8 cellular contexts compared by ENCODE assay signal in genomic region chr7:1569833-1570632, GRCh38. TPM values are rescaled to one million over a fixed set of nuclear protein-coding genes. Genes with fewer than 3 reads are reported as not detected.
DNase-seq lines count a peak whose midpoint lies in the region; ATAC-seq and TF ChIP-seq lines count a peak whose summit lies in the region.

Gene PSMG3, minus strand, starts transcription at chr7:1570032. Its CDS starts 693 bp downstream, at chr7:1569339.

- DNase-seq in DND-41, result peak; percentile 88
- DNase-seq in KG1 (lab: John Stamatoyannopoulos, UW), result peak; percentile 90
- DNase-seq in RPMI7951 (ENCODE audit: low read depth), result peak; percentile 93
- peak; percentile 86 for DNase-seq in activated T-helper 1 cell treated with anti-CD3 and anti-CD28 coated beads, Interleukin-12 subunit alpha, Interleukin-12 subunit beta, Interleukin-2, Interleukin-4 antibody, amounts not matched to agents 30 ng/mL and 10 ng/mL and 1 ng/mL, durations not matched to agents 14 hours and 24 hours and 36 hours (ENCODE audit: low spot score)
- peak; percentile 91 to 92 for DNase-seq in fibroblast of lung (ENCODE audit: low read depth in 2 of 2)
- peak; percentile 89 for DNase-seq in natural killer cell
- peak; percentile 66 to 85 (median 74) for DNase-seq in stimulated activated naive CD4-positive, alpha-beta T cell (lab: John Stamatoyannopoulos, UW)

- H3K27ac ChIP-seq in DND-41 (ENCODE audit: low read length), result peak within 1 kb of the TSS; percentile 80
- H3K27ac ChIP-seq in fibroblast of lung (ENCODE audit: insufficient read depth, low read length), result peak within 1 kb of the TSS; percentile 95

- TF ChIP-seq CTCF in DND-41 (IDR thresholded peaks at IDR 0.05; ENCODE audit: borderline replicate concordance, extremely low read depth, low read length, poor library complexity, severe bottlenecking) (peak; percentile 32), fibroblast of lung (conservative IDR thresholded peaks at IDR 0.05 in 1 of 2, IDR thresholded peaks at IDR 0.05 in 1 of 2; ENCODE audit: low read depth in 1 of 2, low read length in 2 of 2) (peak; percentile 28 to 33), natural killer cell (IDR thresholded peaks at IDR 0.05) (peak; percentile 12)

- peak within 1 kb of the TSS; percentile 85 for H2AFZ ChIP-seq in DND-41 (ENCODE audit: low read depth, low read length)
- peak within 1 kb of the TSS; percentile 65 for H2AFZ ChIP-seq in fibroblast of lung (ENCODE audit: low read length)

- peaks cover 31% of the 10 kb centered on the region for H3K4me1 Mint-ChIP-seq in activated T-helper 1 cell treated with anti-CD3 and anti-CD28 coated beads, Interleukin-12 subunit alpha, Interleukin-12 subunit beta, Interleukin-2, Interleukin-4 antibody, amounts not matched to agents 30 ng/mL and 10 ng/mL and 1 ng/mL, durations not matched to agents 14 hours and 24 hours and 36 hours (ENCODE audit: low read depth)
- H3K4me1 Mint-ChIP-seq in natural killer cell, result peaks cover 17 to 20% of the 10 kb centered on the region in 2 donors

- H3K36me3 Mint-ChIP-seq in activated T-helper 1 cell treated with anti-CD3 and anti-CD28 coated beads, Interleukin-12 subunit alpha, Interleukin-12 subunit beta, Interleukin-2, Interleukin-4 antibody, amounts not matched to agents 30 ng/mL and 10 ng/mL and 1 ng/mL, durations not matched to agents 14 hours and 24 hours and 36 hours (ENCODE audit: low read depth), result peaks cover 24% of the 10 kb centered on the region
- H3K36me3 Mint-ChIP-seq in natural killer cell, result no peaks in the 10 kb centered on the region

- H4K20me1 ChIP-seq in DND-41 (ENCODE audit: insufficient read depth, low read length), result peaks cover 12% of the 10 kb centered on the region; the same call in 1 of the 2 replicates
- H4K20me1 ChIP-seq in fibroblast of lung (ENCODE audit: control insufficient read depth, extremely low read depth, insufficient read depth, low read length), result no peaks in the 10 kb centered on the region

- H3K9ac ChIP-seq in DND-41 (ENCODE audit: low read depth, low read length) (peak within 1 kb of the TSS; percentile 87), fibroblast of lung (ENCODE audit: insufficient read depth, low read length) (peak within 1 kb of the TSS; percentile 97)

- peak within 1 kb of the TSS; percentile 53 to 75 for H3K4me3 ChIP-seq in DND-41 (ENCODE audit: low read depth in 1 of 2, low read length in 2 of 2)
- peak within 1 kb of the TSS; percentile 82 to 95 (median 86) for H3K4me3 ChIP-seq in fibroblast of lung (replicated peaks in 1 of 4; ENCODE audit: control extremely low read depth in 1 of 4, insufficient read depth in 1 of 4, low read depth in 3 of 4, low read length in 4 of 4)

- H3K27me3 ChIP-seq in DND-41 (ENCODE audit: insufficient read depth, low read length, poor library complexity) (no peaks in the 10 kb centered on the region), fibroblast of lung (ENCODE audit: control insufficient read depth, insufficient read depth, low read length) (no peaks in the 10 kb centered on the region)

- peaks cover 28% of the 10 kb centered on the region for H3K79me2 ChIP-seq in DND-41 (ENCODE audit: insufficient read depth, low read length)
- peaks cover 5% of the 10 kb centered on the region for H3K79me2 ChIP-seq in fibroblast of lung (ENCODE audit: control insufficient read depth, insufficient read depth, low read length)

- ATAC-seq in DND-41 (ENCODE audit: insufficient read depth, low read depth) (peak; percentile 93), GM21723 (IDR thresholded peaks at IDR 0.05; ENCODE audit: unreplicated experiment) (peak; percentile 84), natural killer cell (peak; percentile 92 to 96 (median 92))

- H3K9me3 ChIP-seq in DND-41 (ENCODE audit: insufficient read depth, low read length, severe bottlenecking) (no peaks in the 10 kb centered on the region), fibroblast of lung (ENCODE audit: control insufficient read depth, insufficient read depth, low read depth, low read length) (no peaks in the 10 kb centered on the region)

- peaks cover 22% of the 10 kb centered on the region for H3K36me3 ChIP-seq in DND-41 (ENCODE audit: insufficient read depth, low read length)
- peaks cover 6% of the 10 kb centered on the region for H3K36me3 ChIP-seq in fibroblast of lung (ENCODE audit: control insufficient read depth, insufficient read depth, low read length)

- H3K27ac Mint-ChIP-seq in activated T-helper 1 cell treated with anti-CD3 and anti-CD28 coated beads, Interleukin-12 subunit alpha, Interleukin-12 subunit beta, Interleukin-2, Interleukin-4 antibody, amounts not matched to agents 30 ng/mL and 10 ng/mL and 1 ng/mL, durations not matched to agents 14 hours and 24 hours and 36 hours, result peak within 1 kb of the TSS; percentile 81
- H3K27ac Mint-ChIP-seq in natural killer cell, result peak within 1 kb of the TSS; percentile 85 to 88

- peak within 1 kb of the TSS; percentile 90 for H3K4me2 ChIP-seq in DND-41 (ENCODE audit: insufficient read depth, low read length)
- H3K4me2 ChIP-seq in fibroblast of lung (ENCODE audit: extremely low read depth, insufficient read depth, low read length), result peak within 1 kb of the TSS; percentile 85

- no peaks in the 10 kb centered on the region for H3K27me3 Mint-ChIP-seq in activated T-helper 1 cell treated with anti-CD3 and anti-CD28 coated beads, Interleukin-12 subunit alpha, Interleukin-12 subunit beta, Interleukin-2, Interleukin-4 antibody, amounts not matched to agents 30 ng/mL and 10 ng/mL and 1 ng/mL, durations not matched to agents 14 hours and 24 hours and 36 hours (ENCODE audit: insufficient read depth)
- no peaks in the 10 kb centered on the region for H3K27me3 Mint-ChIP-seq in natural killer cell (ENCODE audit: low read depth in 2 of 2)

- H3K4me3 Mint-ChIP-seq in activated T-helper 1 cell treated with anti-CD3 and anti-CD28 coated beads, Interleukin-12 subunit alpha, Interleukin-12 subunit beta, Interleukin-2, Interleukin-4 antibody, amounts not matched to agents 30 ng/mL and 10 ng/mL and 1 ng/mL, durations not matched to agents 14 hours and 24 hours and 36 hours, result peak within 1 kb of the TSS; percentile 89
- peak within 1 kb of the TSS; percentile 90 for H3K4me3 Mint-ChIP-seq in natural killer cell

- peaks cover 38% of the 10 kb centered on the region for H3K4me1 ChIP-seq in DND-41 (ENCODE audit: insufficient read depth, low read length)
- peaks cover 14% of the 10 kb centered on the region for H3K4me1 ChIP-seq in fibroblast of lung (ENCODE audit: control insufficient read depth, extremely low read depth, insufficient read depth, low read length)

- no peaks in the 10 kb centered on the region for H3K9me3 Mint-ChIP-seq in activated T-helper 1 cell treated with anti-CD3 and anti-CD28 coated beads, Interleukin-12 subunit alpha, Interleukin-12 subunit beta, Interleukin-2, Interleukin-4 antibody, amounts not matched to agents 30 ng/mL and 10 ng/mL and 1 ng/mL, durations not matched to agents 14 hours and 24 hours and 36 hours
- H3K9me3 Mint-ChIP-seq in natural killer cell, result no peaks in the 10 kb centered on the region

- intact Hi-C loops in activated T-helper 1 cell treated with anti-CD3 and anti-CD28 coated beads, Interleukin-12 subunit alpha, Interleukin-12 subunit beta, Interleukin-2, Interleukin-4 antibody, amounts not matched to agents 30 ng/mL and 10 ng/mL and 1 ng/mL, durations not matched to agents 14 hours and 24 hours and 36 hours (cut with micrococcal nuclease), result loop anchor here (1.0 to 10.0 kb wide), 9 partner anchors 38 to 985 kb away; partner anchors contain the start of genes BRAT1, CHST12, EIF3B and GET4
- intact Hi-C loops in natural killer cell (cut with micrococcal nuclease), result loop anchor here (1.0 to 10.0 kb wide), 2 partner anchors 38 to 675 kb away; partner anchors contain the start of genes MRM2 and NUDT1

RNA-seq across cellular contexts. Expression of gene PSMG3, which starts in this region (rescaled TPM):
- total RNA-seq in RPMI7951 (2014; rRNA removed; shearing (Covaris generic)), result 64.9 and 111 TPM in 2 replicates
- total RNA-seq in activated T-helper 1 cell treated with anti-CD3 and anti-CD28 coated beads, Interleukin-12 subunit alpha, Interleukin-12 subunit beta, Interleukin-2, Interleukin-4 antibody, amounts not matched to agents 30 ng/mL and 10 ng/mL and 1 ng/mL, durations not matched to agents 14 hours and 24 hours and 36 hours, result 55.7 and 56.0 TPM in 2 replicates
- total RNA-seq in fibroblast of lung, result 19.3 and 21.3 TPM in 2 replicates
- polyA plus RNA-seq in fibroblast of lung, result 24.6 and 31.3 TPM in 2 replicates
- 23.8 and 35.5 TPM in 2 replicates for polyA plus RNA-seq in fibroblast of lung (2012)
- 7.0 and 9.2 TPM in 2 replicates for polyA minus RNA-seq in fibroblast of lung (ENCODE audit: low replicate concordance)
- total RNA-seq in natural killer cell, result 10 to 100 TPM; 19.0 to 21.4 (median 20.5) TPM

Comparison
In these comparisons a context has a peak if more than half of its experiments do, and no peak if none do; other contexts are left out.
1. Peak in every context shown above with its lines: DNase-seq, ATAC-seq, H3K4me3 ChIP-seq and H3K27ac ChIP-seq.